ENCODE assay signal across 19 cellular contexts in genomic region chr7:36668080-36668479, GRCh38. TPM values are rescaled to one million over a fixed set of nuclear protein-coding genes. Genes with fewer than 3 reads are reported as not detected.
"Had no signal": no experiment of that assay in that cellular context is flagged by ENCODE, and none has a peak within 500 bp of the region (broad histone marks: within the 10 kb centered on the region; RNA-seq: fewer than 3 reads in every experiment).

No MANE protein-coding gene starts in this region.

- H2AFZ ChIP-seq: hepatocyte, neural progenitor cell had no signal

- H3K4me3 ChIP-seq: hepatocyte, neural progenitor cell, psoas muscle, right lobe of liver, upper lobe of right lung had no signal

- H3K9ac ChIP-seq: neural progenitor cell had no signal

- H3K4me3 Mint-ChIP-seq: activated naive CD8-positive, alpha-beta T cell treated with anti-CD3 and anti-CD28 coated beads for 36 hours; neural progenitor cell had no signal

- H3K36me3 ChIP-seq: brain microvascular endothelial cell, neural progenitor cell, right lobe of liver, upper lobe of right lung had no signal

- H3K4me2 ChIP-seq: hepatocyte, neural progenitor cell had no signal

- H3K36me3 Mint-ChIP-seq: neural progenitor cell had no signal

- H3K27me3 ChIP-seq: brain microvascular endothelial cell, hepatocyte, neural progenitor cell, right lobe of liver, upper lobe of right lung had no signal

- H3K79me2 ChIP-seq: hepatocyte had no signal

- H3K9me3 ChIP-seq: psoas muscle, right lobe of liver, upper lobe of right lung had no signal

- ATAC-seq: esophagus mucosa; left ventricle myocardium superior; psoas muscle; right lobe of liver; SK-N-SH treated with all-trans-retinoic acid at 6 μM for 48 hours; stimulated activated naive CD8-positive, alpha-beta T cell treated with anti-CD3 and anti-CD28 coated beads, Interleukin-15, amount 100 ng/mL, for 72 hours; upper lobe of right lung had no signal

- H3K27me3 Mint-ChIP-seq: activated naive CD8-positive, alpha-beta T cell treated with anti-CD3 and anti-CD28 coated beads for 36 hours; stimulated activated naive CD8-positive, alpha-beta T cell treated with anti-CD3 and anti-CD28 coated beads, Interleukin-15, amount 100 ng/mL, for 72 hours had no signal

- H3K27ac ChIP-seq: brain microvascular endothelial cell, hepatocyte, neural progenitor cell, psoas muscle, right lobe of liver, upper lobe of right lung, VCaP had no signal

- H3K4me1 ChIP-seq: neural progenitor cell, psoas muscle, right lobe of liver, upper lobe of right lung had no signal

- DNase-seq: activated CD4-positive, alpha-beta T cell treated with anti-CD3 and anti-CD28 coated beads, Interleukin-2, amount 50 U/mL, for 48 hours; activated gamma-delta T cell treated with Interleukin-2 at 50 U/mL for 16 hours; activated naive CD8-positive, alpha-beta T cell treated with anti-CD3 and anti-CD28 coated beads for 36 hours; brain microvascular endothelial cell; dermis blood vessel endothelial cell; kidney; left ventricle myocardium superior; mesenchymal stem cell; psoas muscle; right lobe of liver; stimulated activated naive CD8-positive, alpha-beta T cell treated with anti-CD3 and anti-CD28 coated beads, Interleukin-15, amount 100 ng/mL, for 72 hours; T-helper 1 cell; upper lobe of right lung had no signal

RNA-seq across cellular contexts. Expression of gene AOAH, which starts 56.2 kb away (rescaled TPM):
- total RNA-seq: dermis blood vessel endothelial cell, osteocyte had no signal
